ENCODE assay signal across 8 cellular contexts in genomic region chr5:53109041-53109435, GRCh38. TPM values are rescaled to one million over a fixed set of nuclear protein-coding genes. Genes with fewer than 3 reads are reported as not detected.
A peak's percentile ranks its signal among the peaks of the same experiment; 100 is the strongest.
DNase-seq lines count a peak whose midpoint lies in the region; ATAC-seq and TF ChIP-seq lines count a peak whose summit lies in the region.

No MANE protein-coding gene starts in this region.

- POLR2A ChIA-PET in activated CD8-positive, alpha-beta T cell treated with anti-CD3 and anti-CD28 coated beads for 36 hours (lab: Charles Lee) = interaction anchor here (1.0 to 1.6 kb wide), 3 partner anchors 12 to 164 kb away, joined by 3 to 4 read pairs (median 4); no protein-coding TSS in a partner anchor

- intact Hi-C loops in Calu3 (cut with micrococcal nuclease; ENCODE audit: unreplicated experiment) = no loop called here
- intact Hi-C loops in activated CD8-positive, alpha-beta T cell treated with anti-CD3 and anti-CD28 coated beads for 36 hours (cut with micrococcal nuclease) = no loop called here
- intact Hi-C loops in left ventricle myocardium superior (cut with micrococcal nuclease) = no loop called here
- intact Hi-C loops in sciatic nerve (cut with DNase I) = no loop called here

- peaks cover 22% of the 10 kb centered on the region for H3K4me1 Mint-ChIP-seq in Calu3 (ENCODE audit: low read depth, unreplicated experiment)
- peaks cover 41% of the 10 kb centered on the region for H3K4me1 Mint-ChIP-seq in activated CD8-positive, alpha-beta T cell treated with anti-CD3 and anti-CD28 coated beads for 36 hours (ENCODE audit: low read depth)

- H3K27me3 Mint-ChIP-seq in Calu3 (ENCODE audit: unreplicated experiment) = no peaks in the 10 kb centered on the region
- no peaks in the 10 kb centered on the region for H3K27me3 Mint-ChIP-seq in activated CD8-positive, alpha-beta T cell treated with anti-CD3 and anti-CD28 coated beads for 36 hours

- H3K4me3 Mint-ChIP-seq in Calu3 (ENCODE audit: low read depth, unreplicated experiment) = peak overlapping the region; percentile 91
- H3K4me3 Mint-ChIP-seq in activated CD8-positive, alpha-beta T cell treated with anti-CD3 and anti-CD28 coated beads for 36 hours = peak overlapping the region; percentile 95

- peak overlapping the region; percentile 69 for H3K27ac Mint-ChIP-seq in Calu3 (ENCODE audit: unreplicated experiment)
- peak overlapping the region; percentile 93 for H3K27ac Mint-ChIP-seq in activated CD8-positive, alpha-beta T cell treated with anti-CD3 and anti-CD28 coated beads for 36 hours

- CTCF ChIA-PET in Calu3 (lab: Charles Lee) = interaction anchor here (1.1 kb wide), 1 partner anchor 161 kb away, joined by 3 read pairs; no protein-coding TSS in a partner anchor
- CTCF ChIA-PET in activated CD8-positive, alpha-beta T cell treated with anti-CD3 and anti-CD28 coated beads for 36 hours (lab: Charles Lee) = interaction anchor here (0.7 to 2.0 kb wide), 8 partner anchors 9 to 1125 kb away, joined by 3 to 10 read pairs (median 4); no protein-coding TSS in a partner anchor

- no peaks in the 10 kb centered on the region for H3K9me3 Mint-ChIP-seq in Calu3 (ENCODE audit: low read depth, unreplicated experiment)
- no peaks in the 10 kb centered on the region for H3K9me3 Mint-ChIP-seq in activated CD8-positive, alpha-beta T cell treated with anti-CD3 and anti-CD28 coated beads for 36 hours

- BruUV-seq in Calu3 (replicated peaks; lab: Mats Ljungman, UMichigan) = no TSS peak

- TF ChIP-seq CTCF in Calu3 (IDR thresholded peaks at IDR 0.05; ENCODE audit: unreplicated experiment) = no peak
- TF ChIP-seq CTCF in activated CD8-positive, alpha-beta T cell treated with anti-CD3 and anti-CD28 coated beads for 36 hours (IDR thresholded peaks at IDR 0.05) = no peak

- DNase-seq in Calu3 (no peak), HT-29 (ENCODE audit: low spot score) (peak; percentile 75), left ventricle myocardium superior (no peak), sciatic nerve (ENCODE audit: low spot score) (no peak), HuH-7 (ENCODE audit: low spot score) (no peak), DMS114 treated with DMSO at 0.1 percent for 48 hours (lab: John Stamatoyannopoulos, UW; ENCODE audit: unreplicated experiment) (no peak)
- DNase-seq in activated CD8-positive, alpha-beta T cell treated with anti-CD3 and anti-CD28 coated beads for 36 hours = no peak

- peaks cover 27% of the 10 kb centered on the region for H3K36me3 Mint-ChIP-seq in Calu3 (ENCODE audit: insufficient read depth, unreplicated experiment)
- peaks cover 20% of the 10 kb centered on the region for H3K36me3 Mint-ChIP-seq in activated CD8-positive, alpha-beta T cell treated with anti-CD3 and anti-CD28 coated beads for 36 hours (ENCODE audit: low read depth)

- ATAC-seq in GM21367 (IDR thresholded peaks at IDR 0.05; ENCODE audit: unreplicated experiment) (peak; percentile 18), left ventricle myocardium superior (peak; percentile 29), sciatic nerve (peak; percentile 20)
- peak; percentile 4 for ATAC-seq in activated CD8-positive, alpha-beta T cell treated with anti-CD3 and anti-CD28 coated beads for 36 hours

RNA-seq across cellular contexts. Expression of gene MOCS2, which starts 0.5 kb away (rescaled TPM):
- total RNA-seq in Calu3 (2022) (41.3 and 42.6 TPM in 2 replicates), left ventricle myocardium superior (90.5 TPM), sciatic nerve (41.4 TPM)
- 17.2 and 19.8 TPM in 2 replicates for total RNA-seq in HT-29 (2014; rRNA removed; shearing (Covaris generic))
- 10 to 100 TPM; 18.6 to 19.9 TPM for total RNA-seq in activated CD8-positive, alpha-beta T cell treated with anti-CD3 and anti-CD28 coated beads for 36 hours
